Comparison of ENCODE assay signal across 1 cellular context in genomic region chr1:25232027-25232865, GRCh38.
TF ChIP-seq lines count a peak whose summit lies in the region.

SYF2 (minus strand) TSS chr1:25232502; CDS start chr1:25232467, 35 bp downstream.

TF ChIP-seq in HepG2, 621 proteins besides CTCF, POLR2A, EP300 and RAD21 (continued from another document):
- TF ChIP-seq DZIP1 (CRISPR knock-in tag; IDR thresholded peaks at IDR 0.05) (no peak), HNF1B (CRISPR knock-in tag; IDR thresholded peaks at IDR 0.05) (peak; percentile 73), SKI (IDR thresholded peaks at IDR 0.05; ENCODE audit: partially characterized antibody) (no peak), THAP9 (CRISPR knock-in tag; IDR thresholded peaks at IDR 0.05; ENCODE audit: borderline replicate concordance) (peak; percentile 62; the same call in 1 of the 2 replicates), ZNF33A (CRISPR knock-in tag; IDR thresholded peaks at IDR 0.05; ENCODE audit: borderline replicate concordance) (no peak), ZSCAN5A (CRISPR knock-in tag; IDR thresholded peaks at IDR 0.05; ENCODE audit: borderline replicate concordance) (no peak), ZNF768 (CRISPR knock-in tag; IDR thresholded peaks at IDR 0.05) (peak; percentile 75), ISX (CRISPR knock-in tag; conservative IDR thresholded peaks at IDR 0.05) (no peak), AKNA (CRISPR knock-in tag; IDR thresholded peaks at IDR 0.05; ENCODE audit: borderline replicate concordance) (no peak), ZNF615 (CRISPR knock-in tag; IDR thresholded peaks at IDR 0.05; ENCODE audit: borderline replicate concordance) (no peak), ATF7 (IDR thresholded peaks at IDR 0.05) (no peak), ATF7 (CRISPR knock-in tag; IDR thresholded peaks at IDR 0.05) (no peak), PCBP2 (optimal IDR thresholded peaks at IDR 0.05; ENCODE audit: low read depth, low read length, poor library complexity, severe bottlenecking) (no peak), MIER2 (CRISPR knock-in tag; IDR thresholded peaks at IDR 0.05) (no peak), ZNF619 (CRISPR knock-in tag; IDR thresholded peaks at IDR 0.05) (0 out of 2 replicates have a peak, but pooled peaks have one; percentile 23), ZNF563 (CRISPR knock-in tag; IDR thresholded peaks at IDR 0.05) (no peak; the same call in 1 of the 2 replicates), ZNF296 (CRISPR knock-in tag; conservative IDR thresholded peaks at IDR 0.05) (no peak), RBM39 (IDR thresholded peaks at IDR 0.05; ENCODE audit: low read depth, low read length, poor library complexity, severe bottlenecking) (no peak), SNRNP70 (IDR thresholded peaks at IDR 0.05; ENCODE audit: low read depth, low read length) (no peak), RBFOX2 (IDR thresholded peaks at IDR 0.05; ENCODE audit: low read depth, low read length) (peak; percentile 49), YY1 (IDR thresholded peaks at IDR 0.05; ENCODE audit: insufficient read depth, insufficient replicate concordance, low read depth, low read length) (peak; percentile 90), SPEN (CRISPR knock-in tag; IDR thresholded peaks at IDR 0.05; ENCODE audit: low read depth) (no peak; the same call in 1 of the 2 replicates)
